Comparison of ENCODE assay signal across 1 cellular context in genomic region chr10:18197706-18198105, GRCh38.
TF ChIP-seq lines count a peak whose summit lies in the region.

No MANE protein-coding gene starts in this region.

TF ChIP-seq in GM23338, 12 proteins besides CTCF, POLR2A, EP300 and RAD21 (continued from another document):
- TF ChIP-seq ZNF462 (CRISPR knock-in tag; IDR thresholded peaks at IDR 0.05) (no peak), CREB1 (CRISPR knock-in tag; IDR thresholded peaks at IDR 0.05; ENCODE audit: low read depth) (no peak), ETS1 (IDR thresholded peaks at IDR 0.05) (no peak), STAT1 (IDR thresholded peaks at IDR 0.05; ENCODE audit: unreplicated experiment) (no peak), POLR2AphosphoS5 (IDR thresholded peaks at IDR 0.05; ENCODE audit: low read depth) (no peak), EZH2 (IDR thresholded peaks at IDR 0.05; ENCODE audit: low read depth, unreplicated experiment) (no peak), JUNB (IDR thresholded peaks at IDR 0.05; ENCODE audit: unreplicated experiment) (no peak)
